In genomic region chr20:40050596-40050995, GRCh38 we compare ENCODE assay signal across 23 cellular contexts.
"Had no signal": no experiment of that assay in that cellular context is flagged by ENCODE, and none has a peak within 500 bp of the region (broad histone marks: within the 10 kb centered on the region; RNA-seq: fewer than 3 reads in every experiment).

No MANE protein-coding gene starts in this region.

- H3K9ac ChIP-seq: SK-N-SH had no signal

- H3K9me3 ChIP-seq: SK-N-SH had no signal

- DNase-seq: IMR-90, Karpas-422, KG1, MM.1S, NCI-H1092 treated with DMSO at 0.1 percent for 48 hours, NCI-H146, NCI-H1694 treated with DMSO at 0.1 percent for 48 hours, NCI-H1930, NCI-H2081, NCI-H2107, NCI-H2171 treated with DMSO at 0.1 percent for 48 hours, NCI-H345, NCI-H446 treated with DMSO at 0.1 percent for 48 hours, NCI-H510A treated with DMSO at 0.1 percent for 48 hours, NCI-H526, NCI-H748 treated with DMSO at 0.1 percent for 48 hours, RPMI8226, SHP77, SK-N-SH, SW 1271, T-cell had no signal

- H3K36me3 Mint-ChIP-seq: T-cell had no signal

- H3K27ac Mint-ChIP-seq: T-cell had no signal

- ATAC-seq: HepG2, T-cell had no signal

- H3K4me1 Mint-ChIP-seq: T-cell had no signal

- H3K4me2 ChIP-seq: SK-N-SH had no signal

- FAIRE-seq: HepG2, RCC 7860 had no signal

- H3K4me3 Mint-ChIP-seq: T-cell had no signal
